20 cellular contexts compared by ENCODE assay signal in genomic region chr1:232568331-232568852, GRCh38.
DNase-seq lines count a peak whose midpoint lies in the region; ATAC-seq and TF ChIP-seq lines count a peak whose summit lies in the region.
"Had no signal": no experiment of that assay in that cellular context is flagged by ENCODE, and none has a peak within 500 bp of the region (broad histone marks: within the 10 kb centered on the region; RNA-seq: fewer than 3 reads in every experiment).

No MANE protein-coding gene starts in this region.

- no peak overlapping the region for H3K27ac ChIP-seq in upper lobe of right lung
- H3K27ac ChIP-seq: BLaER1 treated with 17β-estradiol and CSF1 and Interleukin-3, amounts not matched to agents 10 nM and 100 nM; epithelial cell of prostate; upper lobe of left lung had no signal

- no peaks in the 10 kb centered on the region for H3K36me3 Mint-ChIP-seq in stimulated activated effector memory CD8-positive, alpha-beta T cell treated with anti-CD3 and anti-CD28 coated beads, Interleukin-12 subunit alpha, Interleukin-12 subunit beta, amount 100 ng/mL, for 72 hours
- H3K36me3 Mint-ChIP-seq in activated CD4-positive, alpha-beta T cell treated with anti-CD3 and anti-CD28 coated beads, Interleukin-2, amount 10 ng/mL, durations not matched to agents 24 days and 14 days (ENCODE audit: low read depth), result no peaks in the 10 kb centered on the region
- H3K36me3 Mint-ChIP-seq: stimulated activated naive B cell treated with anti-CD40 and anti-IgM and Interleukin-4, amounts not matched to agents 10 μg/mL and 1 μg/mL and 100 μg/mL, for 72 hours had no signal

- DNase-seq in AG10803 (ENCODE audit: low read depth) (peak; percentile 44), Daoy (ENCODE audit: low read depth) (peak; percentile 19), NCI-H774 (lab: John Stamatoyannopoulos, UW) (peak; percentile 46), fibroblast of villous mesenchyme (ENCODE audit: low read depth) (peak; percentile 47), upper lobe of right lung (no peak)
- DNase-seq in stimulated activated effector memory CD8-positive, alpha-beta T cell treated with anti-CD3 and anti-CD28 coated beads, Interleukin-12 subunit alpha, Interleukin-12 subunit beta, amount 100 ng/mL, for 72 hours (ENCODE audit: low spot score in 2 of 2), result no peak
- no peak for DNase-seq in activated CD4-positive, alpha-beta T cell treated with anti-CD3 and anti-CD28 coated beads, Interleukin-2, amount 10 ng/mL, durations not matched to agents 24 days and 14 days
- DNase-seq: activated CD8-positive, alpha-beta T cell treated with anti-CD3 and anti-CD28 coated beads for 36 hours; NCI-H1694; OCI-M1; sigmoid colon; stimulated activated naive B cell treated with anti-CD40 and anti-IgM and Interleukin-4, amounts not matched to agents 10 μg/mL and 1 μg/mL and 100 μg/mL, for 72 hours; upper lobe of left lung had no signal

- no peak overlapping the region for H3K4me3 Mint-ChIP-seq in stimulated activated effector memory CD8-positive, alpha-beta T cell treated with anti-CD3 and anti-CD28 coated beads, Interleukin-12 subunit alpha, Interleukin-12 subunit beta, amount 100 ng/mL, for 72 hours
- no peak overlapping the region for H3K4me3 Mint-ChIP-seq in activated CD4-positive, alpha-beta T cell treated with anti-CD3 and anti-CD28 coated beads, Interleukin-2, amount 10 ng/mL, durations not matched to agents 24 days and 14 days
- H3K4me3 Mint-ChIP-seq: activated CD8-positive, alpha-beta T cell treated with anti-CD3 and anti-CD28 coated beads for 36 hours; IgD-negative memory B cell; neural crest cell; stimulated activated naive B cell treated with anti-CD40 and anti-IgM and Interleukin-4, amounts not matched to agents 10 μg/mL and 1 μg/mL and 100 μg/mL, for 72 hours had no signal

- no peak overlapping the region for H3K27ac Mint-ChIP-seq in stimulated activated effector memory CD8-positive, alpha-beta T cell treated with anti-CD3 and anti-CD28 coated beads, Interleukin-12 subunit alpha, Interleukin-12 subunit beta, amount 100 ng/mL, for 72 hours
- no peak overlapping the region for H3K27ac Mint-ChIP-seq in activated CD4-positive, alpha-beta T cell treated with anti-CD3 and anti-CD28 coated beads, Interleukin-2, amount 10 ng/mL, durations not matched to agents 24 days and 14 days
- H3K27ac Mint-ChIP-seq: activated CD8-positive, alpha-beta T cell treated with anti-CD3 and anti-CD28 coated beads for 36 hours; IgD-negative memory B cell; stimulated activated naive B cell treated with anti-CD40 and anti-IgM and Interleukin-4, amounts not matched to agents 10 μg/mL and 1 μg/mL and 100 μg/mL, for 72 hours had no signal

- no peaks in the 10 kb centered on the region for H3K9me3 ChIP-seq in upper lobe of right lung
- H3K9me3 ChIP-seq: HAP-1, sigmoid colon, upper lobe of left lung had no signal

- H3K36me3 ChIP-seq in upper lobe of right lung, result no peaks in the 10 kb centered on the region
- H3K36me3 ChIP-seq: HAP-1, sigmoid colon, upper lobe of left lung had no signal

- no peak overlapping the region for H3K4me3 ChIP-seq in AG10803 (ENCODE audit: low read length)
- H3K4me3 ChIP-seq in fibroblast of villous mesenchyme (ENCODE audit: low read depth, low read length), result no peak overlapping the region
- H3K4me3 ChIP-seq in upper lobe of right lung, result no peak overlapping the region
- H3K4me3 ChIP-seq: BLaER1 treated with 17β-estradiol and CSF1 and Interleukin-3, amounts not matched to agents 10 nM and 100 nM; HAP-1; sigmoid colon; upper lobe of left lung had no signal

- peaks cover 13% of the 10 kb centered on the region for H3K4me1 Mint-ChIP-seq in stimulated activated effector memory CD8-positive, alpha-beta T cell treated with anti-CD3 and anti-CD28 coated beads, Interleukin-12 subunit alpha, Interleukin-12 subunit beta, amount 100 ng/mL, for 72 hours
- peaks cover 4% of the 10 kb centered on the region for H3K4me1 Mint-ChIP-seq in activated CD4-positive, alpha-beta T cell treated with anti-CD3 and anti-CD28 coated beads, Interleukin-2, amount 10 ng/mL, durations not matched to agents 24 days and 14 days
- H3K4me1 Mint-ChIP-seq: stimulated activated naive B cell treated with anti-CD40 and anti-IgM and Interleukin-4, amounts not matched to agents 10 μg/mL and 1 μg/mL and 100 μg/mL, for 72 hours had no signal

- TF ChIP-seq CTCF in AG10803 (conservative IDR thresholded peaks at IDR 0.05; ENCODE audit: low read length), result no peak
- TF ChIP-seq CTCF in fibroblast of villous mesenchyme (IDR thresholded peaks at IDR 0.05; ENCODE audit: insufficient read depth, low read depth, low read length), result no peak
- TF ChIP-seq CTCF in upper lobe of right lung (IDR thresholded peaks at IDR 0.05), result no peak

- H3K9me3 Mint-ChIP-seq in stimulated activated effector memory CD8-positive, alpha-beta T cell treated with anti-CD3 and anti-CD28 coated beads, Interleukin-12 subunit alpha, Interleukin-12 subunit beta, amount 100 ng/mL, for 72 hours, result no peaks in the 10 kb centered on the region
- no peaks in the 10 kb centered on the region for H3K9me3 Mint-ChIP-seq in activated CD4-positive, alpha-beta T cell treated with anti-CD3 and anti-CD28 coated beads, Interleukin-2, amount 10 ng/mL, durations not matched to agents 24 days and 14 days
- H3K9me3 Mint-ChIP-seq: activated CD8-positive, alpha-beta T cell treated with anti-CD3 and anti-CD28 coated beads for 36 hours; stimulated activated naive B cell treated with anti-CD40 and anti-IgM and Interleukin-4, amounts not matched to agents 10 μg/mL and 1 μg/mL and 100 μg/mL, for 72 hours had no signal

- H3K4me1 ChIP-seq in upper lobe of right lung, result peaks cover 19% of the 10 kb centered on the region

- H3K27me3 ChIP-seq in upper lobe of right lung, result no peaks in the 10 kb centered on the region
- H3K27me3 ChIP-seq: BLaER1 treated with 17β-estradiol and CSF1 and Interleukin-3, amounts not matched to agents 10 nM and 100 nM; sigmoid colon; upper lobe of left lung had no signal

- H3K27me3 Mint-ChIP-seq in activated CD4-positive, alpha-beta T cell treated with anti-CD3 and anti-CD28 coated beads, Interleukin-2, amount 10 ng/mL, durations not matched to agents 24 days and 14 days, result peaks cover 2% of the 10 kb centered on the region
- H3K27me3 Mint-ChIP-seq: activated CD8-positive, alpha-beta T cell treated with anti-CD3 and anti-CD28 coated beads for 36 hours; stimulated activated naive B cell treated with anti-CD40 and anti-IgM and Interleukin-4, amounts not matched to agents 10 μg/mL and 1 μg/mL and 100 μg/mL, for 72 hours had no signal

- intact Hi-C loops in upper lobe of right lung (cut with DNase I), result no loop called here
- intact Hi-C loops in activated CD4-positive, alpha-beta T cell treated with anti-CD3 and anti-CD28 coated beads, Interleukin-2, amount 10 ng/mL, durations not matched to agents 24 days and 14 days (cut with micrococcal nuclease), result no loop called here

- ATAC-seq in GM19324 (IDR thresholded peaks at IDR 0.05; ENCODE audit: low FRiP score, unreplicated experiment) (no peak), upper lobe of right lung (no peak)
- no peak for ATAC-seq in stimulated activated effector memory CD8-positive, alpha-beta T cell treated with anti-CD3 and anti-CD28 coated beads, Interleukin-12 subunit alpha, Interleukin-12 subunit beta, amount 100 ng/mL, for 72 hours
- ATAC-seq: activated CD8-positive, alpha-beta T cell treated with anti-CD3 and anti-CD28 coated beads for 36 hours; SK-N-SH treated with all-trans-retinoic acid at 6 μM for 48 hours; stimulated activated naive B cell treated with anti-CD40 and anti-IgM and Interleukin-4, amounts not matched to agents 10 μg/mL and 1 μg/mL and 100 μg/mL, for 72 hours had no signal

Comparison
In these comparisons a context has a peak if more than half of its experiments do, and no peak if none do; other contexts are left out.
1. DNase-seq: peak in AG10803 (single experiment), Daoy (single experiment), NCI-H774 (single experiment) and fibroblast of villous mesenchyme (single experiment); none in upper lobe of right lung (single experiment), stimulated activated effector memory CD8-positive, alpha-beta T cell treated with anti-CD3 and anti-CD28 coated beads, Interleukin-12 subunit alpha, Interleukin-12 subunit beta, amount 100 ng/mL, for 72 hours (0 of 2) and activated CD4-positive, alpha-beta T cell treated with anti-CD3 and anti-CD28 coated beads, Interleukin-2, amount 10 ng/mL, durations not matched to agents 24 days and 14 days (single experiment).